23 cellular contexts compared by ENCODE assay signal in genomic region chr12:71682466-71682865, GRCh38. TPM values are rescaled to one million over a fixed set of nuclear protein-coding genes. Genes with fewer than 3 reads are reported as not detected.
A peak's percentile ranks its signal among the peaks of the same experiment; 100 is the strongest.
DNase-seq lines count a peak whose midpoint lies in the region; ATAC-seq, FAIRE-seq and TF ChIP-seq lines count a peak whose summit lies in the region.
"Had no signal": no experiment of that assay in that cellular context is flagged by ENCODE, and none has a peak within 500 bp of the region (broad histone marks: within the 10 kb centered on the region; RNA-seq: fewer than 3 reads in every experiment).

No MANE protein-coding gene starts in this region.

- WGBS in HepG2 (ENCODE audit: low lambda C conversion rate) = 93% methylated on average over 1 of the region's 1 CpG
- 85% methylated on average over 1 of the region's 1 CpG for WGBS in right lobe of liver (ENCODE audit: insufficient coverage, low coverage, low lambda C conversion rate, missing lambda C conversion rate)
- no CpG with 5 or more reads among the region's 1 CpG for WGBS in endodermal cell (ENCODE audit: insufficient coverage in 1 of 2, insufficient read length in 1 of 2), 2 experiments

- H3K9ac ChIP-seq in HepG2 (ENCODE audit: insufficient read depth, low read depth, low read length) = no peak overlapping the region
- H3K9ac ChIP-seq in endodermal cell (ENCODE audit: extremely low read depth, low read length, poor library complexity, severe bottlenecking) = no peak overlapping the region
- H3K9ac ChIP-seq: BLaER1, GM23248 had no signal

- H2AFZ ChIP-seq in HepG2 (ENCODE audit: low read length) = no peak overlapping the region
- H2AFZ ChIP-seq: GM23248 had no signal

- H3K4me2 ChIP-seq in HepG2 (ENCODE audit: low read depth, low read length) = no peak overlapping the region
- H3K4me2 ChIP-seq: BLaER1 had no signal

- POLR2A ChIA-PET in HepG2 (lab: Yijun Ruan, JAX) (interaction anchor here (2.5 kb wide), 1 partner anchor 19 kb away, joined by 12 read pairs; the partner anchor contains the start of genes THAP2 and ZFC3H1), A673 (lab: Charles Lee; ENCODE audit: low non-redundant PET) (no interaction called here)

- no peaks in the 10 kb centered on the region for H3K4me1 Mint-ChIP-seq in endodermal cell

- H3K4me1 ChIP-seq in HepG2 (ENCODE audit: insufficient read depth, low read length) (peaks cover 34% of the 10 kb centered on the region), right lobe of liver (peaks cover 0 to 8% (median 4%) of the 10 kb centered on the region in 4 donors), A673 (ENCODE audit: insufficient read depth, low read length, poor library complexity, severe bottlenecking) (no peaks in the 10 kb centered on the region), endodermal cell (ENCODE audit: control insufficient read depth, insufficient read depth, low read length) (no peaks in the 10 kb centered on the region)

- BruUV-seq in HepG2 (replicated peaks; lab: Mats Ljungman, UMichigan) (no TSS peak), A673 (replicated peaks; lab: Mats Ljungman, UMichigan) (no TSS peak)

- TF ChIP-seq CTCF in HepG2 (CRISPR knock-in tag; IDR thresholded peaks at IDR 0.05) = no peak
- no peak for TF ChIP-seq CTCF in right lobe of liver (IDR thresholded peaks at IDR 0.05)
- TF ChIP-seq CTCF in bronchial epithelial cell (IDR thresholded peaks at IDR 0.05; ENCODE audit: insufficient read depth, low read length, severe bottlenecking) = no peak
- no peak for TF ChIP-seq CTCF in A673 (conservative IDR thresholded peaks at IDR 0.05; ENCODE audit: low read depth, low read length)
- no peak for TF ChIP-seq CTCF in endodermal cell (conservative IDR thresholded peaks at IDR 0.05)

- no peaks in the 10 kb centered on the region for H3K9me3 ChIP-seq in HepG2 (ENCODE audit: low read length)
- H3K9me3 ChIP-seq in right lobe of liver = no peaks in the 10 kb centered on the region
- H3K9me3 ChIP-seq in A673 (ENCODE audit: low read depth, low read length, poor library complexity, severe bottlenecking) = no peaks in the 10 kb centered on the region
- no peaks in the 10 kb centered on the region for H3K9me3 ChIP-seq in endodermal cell (ENCODE audit: control insufficient read depth, low read length)
- H3K9me3 ChIP-seq: BLaER1, HAP-1, MG63 had no signal

- in situ Hi-C loops in HepG2 (cut with HindIII; ENCODE audit: extremely low pct_ligation_motif_present, low pct_unique_long_range_greater_than_20kb) = no loop called here
- in situ Hi-C loops in ACHN (cut with HindIII; ENCODE audit: low pct_ligation_motif_present, low pct_unique_long_range_greater_than_20kb, low sequenced_read_pairs) = no loop called here

- H3K4me3 Mint-ChIP-seq in endodermal cell = no peak overlapping the region
- H3K4me3 Mint-ChIP-seq: CD4-positive, alpha-beta T cell had no signal

- H3K36me3 ChIP-seq in HepG2 (replicated peaks in 1 of 2; ENCODE audit: control insufficient read depth in 1 of 2, insufficient read depth in 2 of 2, low read length in 2 of 2) (no peaks in the 10 kb centered on the region), right lobe of liver (no peaks in the 10 kb centered on the region), bronchial epithelial cell (ENCODE audit: control insufficient read depth, insufficient read depth, low read length) (no peaks in the 10 kb centered on the region), A673 (ENCODE audit: insufficient read depth, low read length, poor library complexity, severe bottlenecking) (no peaks in the 10 kb centered on the region), endodermal cell (ENCODE audit: control insufficient read depth, insufficient read depth, low read length) (no peaks in the 10 kb centered on the region)
- H3K36me3 ChIP-seq: BLaER1, HAP-1, MG63 had no signal

- no peaks in the 10 kb centered on the region for H3K27me3 ChIP-seq in HepG2 (ENCODE audit: control insufficient read depth in 1 of 2, insufficient read depth in 2 of 2, low read length in 2 of 2)
- H3K27me3 ChIP-seq in right lobe of liver = no peaks in the 10 kb centered on the region
- no peaks in the 10 kb centered on the region for H3K27me3 ChIP-seq in bronchial epithelial cell (ENCODE audit: control insufficient read depth, insufficient read depth, low read length)
- H3K27me3 ChIP-seq in A673 (replicated peaks; ENCODE audit: insufficient read depth, low read depth, low read length, poor library complexity) = no peaks in the 10 kb centered on the region
- H3K27me3 ChIP-seq in endodermal cell (ENCODE audit: control insufficient read depth, insufficient read depth, low read length, poor library complexity, severe bottlenecking) = no peaks in the 10 kb centered on the region
- H3K27me3 ChIP-seq: BLaER1, MG63 had no signal

- intact Hi-C loops in HepG2 (cut with micrococcal nuclease; ENCODE audit: unreplicated experiment) (no loop called here), right lobe of liver (cut with DNase I) (no loop called here), A673 (cut with micrococcal nuclease; ENCODE audit: unreplicated experiment) (no loop called here)

- no peak overlapping the region for H3K27ac ChIP-seq in HepG2 (ENCODE audit: extremely low read length, insufficient read depth, low read length)
- no peak overlapping the region for H3K27ac ChIP-seq in right lobe of liver
- no peak overlapping the region for H3K27ac ChIP-seq in A673 (ENCODE audit: low read depth, low read length, poor library complexity, severe bottlenecking)
- no peak overlapping the region for H3K27ac ChIP-seq in endodermal cell (ENCODE audit: low read depth, low read length)
- H3K27ac ChIP-seq: BLaER1, GM23248 had no signal

- no peak overlapping the region for H3K4me3 ChIP-seq in HepG2 (replicated peaks in 1 of 3; ENCODE audit: insufficient read depth in 1 of 3, low read depth in 2 of 3, low read length in 3 of 3)
- no peak overlapping the region for H3K4me3 ChIP-seq in right lobe of liver
- no peak overlapping the region for H3K4me3 ChIP-seq in bronchial epithelial cell (ENCODE audit: low read depth, low read length)
- no peak overlapping the region for H3K4me3 ChIP-seq in A673 (ENCODE audit: low read depth, low read length, poor library complexity, severe bottlenecking)
- H3K4me3 ChIP-seq in endodermal cell (ENCODE audit: low read length) = no peak overlapping the region
- H3K4me3 ChIP-seq: BLaER1, GM23248, HAP-1, MG63 had no signal

- TF ChIP-seq POLR2A in HepG2 (IDR thresholded peaks at IDR 0.05; ENCODE audit: insufficient read depth in 1 of 2, low read depth in 2 of 2, low read length in 2 of 2) (no peak), right lobe of liver (IDR thresholded peaks at IDR 0.05) (no peak)

- TF ChIP-seq RAD21 in HepG2 (CRISPR knock-in tag; IDR thresholded peaks at IDR 0.05) = no peak

- peak; percentile 47 for DNase-seq in HepG2 (ENCODE audit: low spot score)
- no peak for DNase-seq in right lobe of liver
- peak; percentile 23 for DNase-seq in NCI-H460 (ENCODE audit: extremely low read depth, low read depth)
- peak; percentile 30 for DNase-seq in bronchial epithelial cell (ENCODE audit: low read depth)
- no peak for DNase-seq in hippocampal formation (lab: John Stamatoyannopoulos, UW)
- no peak for DNase-seq in ACHN
- DNase-seq in A673 (ENCODE audit: low spot score) = no peak
- DNase-seq in endodermal cell = no peak
- DNase-seq: CD4-positive, alpha-beta T cell; COR-L47; DND-41; GM23248; MG63; NCI-H1105; NCI-H146; NCI-H2029 treated with DMSO at 0.1 percent for 48 hours; NCI-H2171 treated with DMSO at 0.1 percent for 48 hours; NCI-H526 had no signal

- no peaks in the 10 kb centered on the region for H3K27me3 Mint-ChIP-seq in endodermal cell (ENCODE audit: insufficient read depth)
- H3K27me3 Mint-ChIP-seq: CD4-positive, alpha-beta T cell had no signal

- no peak for FAIRE-seq in HepG2 (lab: Jason Lieb, UNC)
- no peak for FAIRE-seq in bronchial epithelial cell (lab: Jason Lieb, UNC)
- FAIRE-seq: GM12891 had no signal

- CTCF ChIA-PET in HepG2 (lab: Yijun Ruan, JAX; ENCODE audit: low intra/inter-chr PET ratio, low total read pairs) = no interaction called here
- CTCF ChIA-PET in A673 (lab: Charles Lee) = no interaction called here

- no peaks in the 10 kb centered on the region for H4K20me1 ChIP-seq in HepG2 (ENCODE audit: insufficient read depth, low read length)
- H4K20me1 ChIP-seq: BLaER1 had no signal

- no peaks in the 10 kb centered on the region for H3K36me3 Mint-ChIP-seq in endodermal cell (ENCODE audit: low read depth)

- ATAC-seq in HepG2 (no peak), right lobe of liver (no peak)
- ATAC-seq: Panc1, SK-N-SH treated with all-trans-retinoic acid at 6 μM for 48 hours had no signal

- H3K9me3 Mint-ChIP-seq in endodermal cell = no peaks in the 10 kb centered on the region
- H3K9me3 Mint-ChIP-seq: CD4-positive, alpha-beta T cell had no signal

- no peak overlapping the region for H3K27ac Mint-ChIP-seq in endodermal cell
- H3K27ac Mint-ChIP-seq: CD4-positive, alpha-beta T cell had no signal

- peaks cover 4% of the 10 kb centered on the region for H3K79me2 ChIP-seq in HepG2 (ENCODE audit: insufficient read depth, low read length)

- TF ChIP-seq EP300 in HepG2 (IDR thresholded peaks at IDR 0.05; ENCODE audit: low read depth in 2 of 2, low read length in 2 of 2) (0 out of 4 replicates have a peak, but pooled peaks of 1 of the 2 experiments have one; percentile 6), HepG2 (CRISPR knock-in tag; IDR thresholded peaks at IDR 0.05; ENCODE audit: borderline replicate concordance) (no peak)

RNA-seq across cellular contexts. Expression of gene TMEM19, which starts 3.4 kb away (rescaled TPM):
- total RNA-seq in HepG2 (2016; rRNA removed; fragmentation: Illumina TruSeq; extraction: Trizol) = 21.9 and 22.5 TPM in 2 replicates
- 8.4 and 11.1 TPM in 2 replicates for total RNA-seq in HepG2 (2016; cell fraction: cytosol; rRNA removed; fragmentation: Illumina TruSeq; extraction: Trizol; ENCODE audit: low read depth)
- total RNA-seq in HepG2 (2016; cell fraction: insoluble cytoplasmic fraction; rRNA removed; fragmentation: Illumina TruSeq; extraction: Trizol) = 24.4 and 24.7 TPM in 2 replicates
- 19.4 and 21.7 TPM in 2 replicates for total RNA-seq in HepG2 (2016; cell fraction: membrane; rRNA removed; fragmentation: Illumina TruSeq; extraction: Trizol)
- 20.6 and 22.2 TPM in 2 replicates for total RNA-seq in HepG2 (2016; cell fraction: nucleus; rRNA removed; fragmentation: Illumina TruSeq; extraction: Trizol)
- polyA plus RNA-seq in HepG2 (2011; rRNA removed) = 12.0 and 16.9 TPM in 2 replicates
- 10.0 and 19.2 TPM in 2 replicates for polyA plus RNA-seq in HepG2 (2011; cell fraction: cytosol; rRNA removed)
- 5.6 and 6.0 TPM in 2 replicates for polyA plus RNA-seq in HepG2 (2011; cell fraction: nucleus; rRNA removed)
- polyA plus RNA-seq in HepG2 (2012) = 8.1 and 12.4 TPM in 2 replicates
- 11.2 and 15.2 TPM in 2 replicates for polyA plus RNA-seq in HepG2 (2016; cell fraction: cytosol; fragmentation: Illumina TruSeq; extraction: Trizol; ENCODE audit: low read depth)
- polyA plus RNA-seq in HepG2 (2016; cell fraction: insoluble cytoplasmic fraction; fragmentation: Illumina TruSeq; extraction: Trizol; ENCODE audit: low read depth) = 18.4 and 19.0 TPM in 2 replicates
- 19.6 and 21.1 TPM in 2 replicates for polyA plus RNA-seq in HepG2 (2016; cell fraction: membrane; fragmentation: Illumina TruSeq; extraction: Trizol; ENCODE audit: low read depth)
- polyA plus RNA-seq in HepG2 (2016; cell fraction: nucleus; fragmentation: Illumina TruSeq; extraction: Trizol; ENCODE audit: insufficient read depth, low read depth) = 22.5 and 24.5 TPM in 2 replicates
- polyA minus RNA-seq in HepG2 (2011; rRNA and poly(A)+ RNA removed; ENCODE audit: low replicate concordance) = 22.8 and 43.2 TPM in 2 replicates
- polyA minus RNA-seq in HepG2 (2011; cell fraction: cytosol; rRNA and poly(A)+ RNA removed) = 14.2 and 14.3 TPM in 2 replicates
- 16.7 and 20.8 TPM in 2 replicates for polyA minus RNA-seq in HepG2 (2011; cell fraction: nucleus; rRNA and poly(A)+ RNA removed)
- total RNA-seq in right lobe of liver = 10 to 100 TPM; 11.2 to 18.9 (median 15.7) TPM
- 45.1 and 46.9 TPM in 2 replicates for total RNA-seq in NCI-H460 (2014; rRNA removed; shearing (Covaris generic))
- 21.3 and 52.0 TPM in 2 replicates for polyA plus RNA-seq in NCI-H460 (2014; cell fraction: nucleus; rRNA removed)
- total RNA-seq in bronchial epithelial cell = 37.6 and 40.3 TPM in 2 replicates
- total RNA-seq in A673 (2021) = 52.6 and 56.3 TPM in 2 replicates
- total RNA-seq in endodermal cell = 10 to 100 TPM; 12.7 to 15.9 TPM
- 13.4 TPM for polyA plus RNA-seq in endodermal cell (2013, experiment 1 of 2)
- polyA plus RNA-seq in endodermal cell (2013, experiment 2 of 2) = 13.7 TPM

RNA-seq across cellular contexts. Expression of gene THAP2, which starts 18.4 kb away (rescaled TPM):
- 6.2 and 7.3 TPM in 2 replicates for total RNA-seq in HepG2 (2016; rRNA removed; fragmentation: Illumina TruSeq; extraction: Trizol)
- 3.0 and 3.9 TPM in 2 replicates for total RNA-seq in HepG2 (2016; cell fraction: cytosol; rRNA removed; fragmentation: Illumina TruSeq; extraction: Trizol; ENCODE audit: low read depth)
- total RNA-seq in HepG2 (2016; cell fraction: insoluble cytoplasmic fraction; rRNA removed; fragmentation: Illumina TruSeq; extraction: Trizol) = 5.9 and 7.3 TPM in 2 replicates
- 5.3 and 6.1 TPM in 2 replicates for total RNA-seq in HepG2 (2016; cell fraction: membrane; rRNA removed; fragmentation: Illumina TruSeq; extraction: Trizol)
- 9.9 and 13.4 TPM in 2 replicates for total RNA-seq in HepG2 (2016; cell fraction: nucleus; rRNA removed; fragmentation: Illumina TruSeq; extraction: Trizol)
- 5.0 and 5.2 TPM in 2 replicates for polyA plus RNA-seq in HepG2 (2011; rRNA removed)
- 1.4 and 2.4 TPM in 2 replicates for polyA plus RNA-seq in HepG2 (2011; cell fraction: cytosol; rRNA removed)
- polyA plus RNA-seq in HepG2 (2011; cell fraction: nucleus; rRNA removed) = 3.8 and 5.8 TPM in 2 replicates
- 5.1 and 8.6 TPM in 2 replicates for polyA plus RNA-seq in HepG2 (2012)
- polyA plus RNA-seq in HepG2 (2016; cell fraction: cytosol; fragmentation: Illumina TruSeq; extraction: Trizol; ENCODE audit: low read depth) = 3.0 and 4.3 TPM in 2 replicates
- polyA plus RNA-seq in HepG2 (2016; cell fraction: insoluble cytoplasmic fraction; fragmentation: Illumina TruSeq; extraction: Trizol; ENCODE audit: low read depth) = 7.7 and 7.9 TPM in 2 replicates
- polyA plus RNA-seq in HepG2 (2016; cell fraction: membrane; fragmentation: Illumina TruSeq; extraction: Trizol; ENCODE audit: low read depth) = 4.7 and 4.8 TPM in 2 replicates
- 12.1 and 12.4 TPM in 2 replicates for polyA plus RNA-seq in HepG2 (2016; cell fraction: nucleus; fragmentation: Illumina TruSeq; extraction: Trizol; ENCODE audit: insufficient read depth, low read depth)
- polyA minus RNA-seq in HepG2 (2011; rRNA and poly(A)+ RNA removed; ENCODE audit: low replicate concordance) = 2.5 and 2.9 TPM in 2 replicates
- polyA minus RNA-seq in HepG2 (2011; cell fraction: cytosol; rRNA and poly(A)+ RNA removed) = 1.9 and 4.4 TPM in 2 replicates
- polyA minus RNA-seq in HepG2 (2011; cell fraction: nucleus; rRNA and poly(A)+ RNA removed) = 13.9 and 14.5 TPM in 2 replicates
- 1 to 10 TPM; 1.3 to 3.2 (median 2.0) TPM for total RNA-seq in right lobe of liver
- total RNA-seq in NCI-H460 (2014; rRNA removed; shearing (Covaris generic)) = 9.7 and 11.8 TPM in 2 replicates
- polyA plus RNA-seq in NCI-H460 (2014; cell fraction: nucleus; rRNA removed) = 1.9 and 11.2 TPM in 2 replicates
- 2.6 and 4.2 TPM in 2 replicates for total RNA-seq in bronchial epithelial cell
- 7.7 TPM in 2 replicates for total RNA-seq in A673 (2021)
- 1 to 10 TPM; 7.2 to 9.3 TPM for total RNA-seq in endodermal cell
- 14.7 TPM for polyA plus RNA-seq in endodermal cell (2013, experiment 1 of 2)
- 12.4 TPM for polyA plus RNA-seq in endodermal cell (2013, experiment 2 of 2)

RNA-seq across cellular contexts. Expression of gene ZFC3H1, which starts 18.8 kb away (rescaled TPM):
- total RNA-seq in HepG2 (2016; rRNA removed; fragmentation: Illumina TruSeq; extraction: Trizol) = 8.9 and 17.1 TPM in 2 replicates
- 5.0 and 6.0 TPM in 2 replicates for total RNA-seq in HepG2 (2016; cell fraction: cytosol; rRNA removed; fragmentation: Illumina TruSeq; extraction: Trizol; ENCODE audit: low read depth)
- 7.0 and 13.0 TPM in 2 replicates for total RNA-seq in HepG2 (2016; cell fraction: insoluble cytoplasmic fraction; rRNA removed; fragmentation: Illumina TruSeq; extraction: Trizol)
- 4.6 and 5.9 TPM in 2 replicates for total RNA-seq in HepG2 (2016; cell fraction: membrane; rRNA removed; fragmentation: Illumina TruSeq; extraction: Trizol)
- 73.8 and 77.3 TPM in 2 replicates for total RNA-seq in HepG2 (2016; cell fraction: nucleus; rRNA removed; fragmentation: Illumina TruSeq; extraction: Trizol)
- polyA plus RNA-seq in HepG2 (2011; rRNA removed) = 31.4 and 38.3 TPM in 2 replicates
- 4.3 and 6.5 TPM in 2 replicates for polyA plus RNA-seq in HepG2 (2011; cell fraction: cytosol; rRNA removed)
- 96.5 and 110 TPM in 2 replicates for polyA plus RNA-seq in HepG2 (2011; cell fraction: nucleus; rRNA removed)
- polyA plus RNA-seq in HepG2 (2012) = 19.0 and 21.7 TPM in 2 replicates
- polyA plus RNA-seq in HepG2 (2016; cell fraction: cytosol; fragmentation: Illumina TruSeq; extraction: Trizol; ENCODE audit: low read depth) = 0.44 and 0.55 TPM in 2 replicates
- 7.3 and 8.6 TPM in 2 replicates for polyA plus RNA-seq in HepG2 (2016; cell fraction: insoluble cytoplasmic fraction; fragmentation: Illumina TruSeq; extraction: Trizol; ENCODE audit: low read depth)
- polyA plus RNA-seq in HepG2 (2016; cell fraction: membrane; fragmentation: Illumina TruSeq; extraction: Trizol; ENCODE audit: low read depth) = 1.7 and 1.9 TPM in 2 replicates
- 99.4 and 110 TPM in 2 replicates for polyA plus RNA-seq in HepG2 (2016; cell fraction: nucleus; fragmentation: Illumina TruSeq; extraction: Trizol; ENCODE audit: insufficient read depth, low read depth)
- polyA minus RNA-seq in HepG2 (2011; rRNA and poly(A)+ RNA removed; ENCODE audit: low replicate concordance) = 11.8 and 15.6 TPM in 2 replicates
- 6.1 and 11.4 TPM in 2 replicates for polyA minus RNA-seq in HepG2 (2011; cell fraction: cytosol; rRNA and poly(A)+ RNA removed)
- polyA minus RNA-seq in HepG2 (2011; cell fraction: nucleus; rRNA and poly(A)+ RNA removed) = 208 and 220 TPM in 2 replicates
- 10 to 100 TPM; 13.0 to 27.3 (median 19.1) TPM for total RNA-seq in right lobe of liver
- total RNA-seq in NCI-H460 (2014; rRNA removed; shearing (Covaris generic)) = 25.9 and 38.4 TPM in 2 replicates
- 54.6 and 81.8 TPM in 2 replicates for polyA plus RNA-seq in NCI-H460 (2014; cell fraction: nucleus; rRNA removed)
- 22.1 and 23.0 TPM in 2 replicates for total RNA-seq in bronchial epithelial cell
- total RNA-seq in A673 (2021) = 48.7 and 55.9 TPM in 2 replicates
- total RNA-seq in endodermal cell = 10 to 100 TPM; 40.5 to 46.0 TPM
- polyA plus RNA-seq in endodermal cell (2013, experiment 1 of 2) = 29.1 TPM
- 32.8 TPM for polyA plus RNA-seq in endodermal cell (2013, experiment 2 of 2)

Comparison
In these comparisons a context has a peak if more than half of its experiments do, and no peak if none do; other contexts are left out.
1. DNase-seq: peak in HepG2 (single experiment), NCI-H460 (single experiment) and bronchial epithelial cell (single experiment); none in right lobe of liver (0 of 3), hippocampal formation (0 of 2), ACHN (single experiment), A673 (single experiment) and endodermal cell (single experiment).